Comparison of ENCODE assay signal across 9 cellular contexts in the genomic region with DNA sequence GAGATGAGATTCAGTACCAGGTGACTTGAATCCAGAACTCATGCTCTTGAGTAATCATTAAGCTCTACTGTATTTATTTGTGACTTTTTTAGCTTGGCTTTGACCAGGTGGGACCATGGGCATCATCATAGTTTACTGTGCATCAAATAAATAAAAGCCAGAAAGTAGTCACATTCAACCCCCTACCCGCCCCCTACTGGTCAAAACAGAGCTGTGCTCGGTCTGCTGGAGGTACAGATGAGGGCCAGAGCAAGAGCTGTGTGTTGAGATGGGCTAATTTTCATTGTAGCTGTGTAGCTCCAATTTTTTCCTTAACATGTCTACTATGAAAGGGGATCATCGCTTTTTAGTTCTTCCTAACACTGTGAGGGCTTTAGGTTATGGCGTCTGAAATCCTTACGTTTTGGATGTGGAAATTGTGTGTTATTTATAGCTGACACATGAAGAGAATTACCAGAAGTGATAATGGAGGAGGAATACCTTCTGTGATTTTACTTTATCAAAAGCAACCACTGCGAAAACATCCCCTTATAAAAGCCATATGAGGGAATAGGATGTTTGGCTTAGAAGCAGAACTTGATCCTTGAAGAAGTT.
DNase-seq lines count a peak whose midpoint lies in the region; ATAC-seq and TF ChIP-seq lines count a peak whose summit lies in the region.
"Had no signal": no experiment of that assay in that cellular context is flagged by ENCODE, and none has a peak within 500 bp of the region (broad histone marks: within the 10 kb centered on the region; RNA-seq: fewer than 3 reads in every experiment).

No MANE protein-coding gene starts in this region.

- no peaks in the 10 kb centered on the region for H3K9me2 ChIP-seq in hepatocyte (replicated peaks; ENCODE audit: insufficient read depth)

- peaks cover 12% of the 10 kb centered on the region for H3K9me3 Mint-ChIP-seq in Calu3 (ENCODE audit: low read depth, unreplicated experiment)

- no peak for ATAC-seq in GM18907 (IDR thresholded peaks at IDR 0.05; ENCODE audit: unreplicated experiment)
- ATAC-seq in GM19324 (IDR thresholded peaks at IDR 0.05; ENCODE audit: low FRiP score, unreplicated experiment), result no peak

- no peak overlapping the region for H3K4me3 Mint-ChIP-seq in Calu3 (ENCODE audit: low read depth, unreplicated experiment)

- H3K4me1 ChIP-seq in hepatocyte (ENCODE audit: insufficient read depth), result peaks cover 4% of the 10 kb centered on the region

- H3K27ac ChIP-seq in hepatocyte, result no peak overlapping the region

- in situ Hi-C loops in SK-MEL-5 (cut with HindIII; ENCODE audit: low pct_unique_long_range_greater_than_20kb, low sequenced_read_pairs), result no loop called here

- no peaks in the 10 kb centered on the region for H3K4me1 Mint-ChIP-seq in Calu3 (ENCODE audit: low read depth, unreplicated experiment)

- no peak overlapping the region for H3K4me2 ChIP-seq in hepatocyte

- intact Hi-C loops in Calu3 (cut with micrococcal nuclease; ENCODE audit: unreplicated experiment), result no loop called here

- H4K20me1 ChIP-seq in hepatocyte (ENCODE audit: insufficient read depth, poor library complexity, severe bottlenecking), result no peaks in the 10 kb centered on the region

- no peak overlapping the region for H2AFZ ChIP-seq in hepatocyte

- TF ChIP-seq CTCF in hepatocyte (IDR thresholded peaks at IDR 0.05; ENCODE audit: poor library complexity), result peak; percentile 32
- no peak for TF ChIP-seq CTCF in Calu3 (IDR thresholded peaks at IDR 0.05; ENCODE audit: unreplicated experiment)

- WGBS in hepatocyte (ENCODE audit: low lambda C conversion rate, missing lambda C conversion rate), result 70% methylated on average over 6 of the region's 6 CpGs

- no peak overlapping the region for H3K27ac Mint-ChIP-seq in Calu3 (ENCODE audit: unreplicated experiment)

- no TSS peak for BruUV-seq in Calu3 (replicated peaks; lab: Mats Ljungman, UMichigan)

- H3K9me3 ChIP-seq in hepatocyte (ENCODE audit: low read depth), result no peaks in the 10 kb centered on the region

- CTCF ChIA-PET in Calu3 (lab: Charles Lee), result no interaction called here

- H3K27me3 Mint-ChIP-seq in Calu3 (ENCODE audit: unreplicated experiment), result no peaks in the 10 kb centered on the region

- peaks cover 9% of the 10 kb centered on the region for H3K79me2 ChIP-seq in hepatocyte

- H3K36me3 ChIP-seq in H7 (replicated peaks; ENCODE audit: control insufficient read depth, insufficient read depth, low read length) (no peaks in the 10 kb centered on the region), hepatocyte (replicated peaks; ENCODE audit: insufficient read depth, low read depth) (no peaks in the 10 kb centered on the region)

- peak; percentile 30 for DNase-seq in GM03348 (ENCODE audit: low spot score)
- DNase-seq in H7, result peak; percentile 47
- peak; percentile 61 for DNase-seq in SK-MEL-5 (ENCODE audit: low read depth, low spot score)
- peak; percentile 10 for DNase-seq in hepatocyte (ENCODE audit: low spot score)
- no peak for DNase-seq in Calu3
- DNase-seq in hippocampal formation (lab: John Stamatoyannopoulos, UW), result no peak

- no peaks in the 10 kb centered on the region for H3K36me3 Mint-ChIP-seq in Calu3 (ENCODE audit: insufficient read depth, unreplicated experiment)

- H3K27me3 ChIP-seq in H7 (ENCODE audit: control insufficient read depth, insufficient read depth, low read length) (no peaks in the 10 kb centered on the region), hepatocyte (no peaks in the 10 kb centered on the region)

- H3K4me3 ChIP-seq in H7 (ENCODE audit: insufficient read depth, low read depth, low read length) (no peak overlapping the region), hepatocyte (no peak overlapping the region)
- H3K4me3 ChIP-seq: lung had no signal

Comparison
In these comparisons a context has a peak if more than half of its experiments do, and no peak if none do; other contexts are left out.
1. DNase-seq: peak in GM03348 (single experiment), H7 (single experiment), SK-MEL-5 (single experiment) and hepatocyte (single experiment); none in Calu3 (single experiment) and hippocampal formation (0 of 2).